ENCODE assay signal across 7 cellular contexts in the genomic region with DNA sequence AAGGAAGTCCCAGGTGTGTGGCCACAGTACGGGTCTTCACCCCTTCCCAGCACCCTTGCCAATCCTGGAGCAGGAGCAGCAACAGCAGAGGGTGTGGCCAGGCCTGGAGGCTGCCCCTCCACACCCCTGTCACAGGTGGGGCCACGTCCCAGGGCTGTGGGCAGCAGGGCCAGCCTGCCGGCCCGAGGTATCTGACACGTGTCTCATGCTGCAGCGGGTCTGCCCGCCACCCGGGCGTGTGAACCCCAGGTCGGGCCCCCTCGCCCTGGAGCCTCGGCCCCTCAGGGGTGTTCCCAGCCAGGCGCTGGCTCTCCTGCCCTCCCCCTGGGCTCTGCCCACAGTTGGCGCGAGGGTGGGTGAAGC. TPM values are rescaled to one million over a fixed set of nuclear protein-coding genes. Genes with fewer than 3 reads are reported as not detected.
A peak's percentile ranks its signal among the peaks of the same experiment; 100 is the strongest.
DNase-seq lines count a peak whose midpoint lies in the region; ATAC-seq and TF ChIP-seq lines count a peak whose summit lies in the region.
"Not testable (repeated sequence)": the region's sequence is repeated elsewhere in the genome, so short reads cannot be mapped to it uniquely, and the experiment has no call there.

No MANE protein-coding gene starts in this region.

- not testable (repeated sequence) for H3K27me3 ChIP-seq in HUES6 (ENCODE audit: control insufficient read depth, insufficient read depth, low read length); breast epithelium; spleen (replicated peaks in 1 of 7); transverse colon

- H3K9me3 Mint-ChIP-seq in osteocyte (ENCODE audit: unreplicated experiment): not testable (repeated sequence)

- H3K36me3 ChIP-seq in HUES6 (ENCODE audit: control insufficient read depth, insufficient read depth, low read length); breast epithelium; spleen; transverse colon: not testable (repeated sequence)

- TF ChIP-seq CTCF in breast epithelium (IDR thresholded peaks at IDR 0.05); osteocyte (IDR thresholded peaks at IDR 0.05); spleen (IDR thresholded peaks at IDR 0.05 in 8 of 11, conservative IDR thresholded peaks at IDR 0.05 in 3 of 11); transverse colon (IDR thresholded peaks at IDR 0.05): not testable (repeated sequence)

- H3K27me3 Mint-ChIP-seq in osteocyte (ENCODE audit: unreplicated experiment): not testable (repeated sequence)

- H3K27ac Mint-ChIP-seq in osteocyte (ENCODE audit: unreplicated experiment): not testable (repeated sequence)

- DNase-seq in breast epithelium (ENCODE audit: low spot score in 2 of 2); Right ventricle myocardium superior; spleen; transverse colon: not testable (repeated sequence)
- DNase-seq in islet precursor cell (peak; percentile 45), osteocyte (ENCODE audit: extremely low spot score, unreplicated experiment) (peak; percentile 66)

- TF ChIP-seq EP300 in transverse colon (IDR thresholded peaks at IDR 0.05; ENCODE audit: low read depth): not testable (repeated sequence)

- peaks cover 41% of the 10 kb centered on the region for H3K4me1 Mint-ChIP-seq in osteocyte (ENCODE audit: unreplicated experiment)

- H3K4me1 ChIP-seq in HUES6 (ENCODE audit: control insufficient read depth, insufficient read depth, low read length) (peaks cover 34% of the 10 kb centered on the region), breast epithelium (peaks cover 4 to 18% of the 10 kb centered on the region in 2 donors), spleen (peaks cover 0 to 47% (median 23%) of the 10 kb centered on the region in 6 donors), transverse colon (peaks cover 27 to 68% (median 46%) of the 10 kb centered on the region in 4 donors)

- 61 to 70% (median 64%) methylated on average over 8 to 14 of the region's 15 CpGs; no CpG with 5 or more reads in 2 of the 5 donors for WGBS in spleen, 5 donors
- WGBS in transverse colon (ENCODE audit: low coverage in 1 of 2), 2 donors: no CpG with 5 or more reads among the region's 15 CpGs

- not testable (repeated sequence) for H3K36me3 Mint-ChIP-seq in osteocyte (ENCODE audit: unreplicated experiment)

- ATAC-seq in Right ventricle myocardium superior (ENCODE audit: poor library complexity): peak; percentile 3

- H3K9ac ChIP-seq in HUES6 (ENCODE audit: low read length): peak overlapping the region; percentile 91

- not testable (repeated sequence) for H3K4me3 Mint-ChIP-seq in osteocyte (ENCODE audit: unreplicated experiment)

- in situ Hi-C loops in transverse colon (cut with MboI; ENCODE audit: low pct_ligation_motif_present in 1 of 4, low pct_unique_long_range_greater_than_20kb in 1 of 4, low sequenced_read_pairs in 3 of 4): not testable (repeated sequence)

- not testable (repeated sequence) for H3K4me3 ChIP-seq in HUES6 (ENCODE audit: low read depth, low read length); spleen; transverse colon
- H3K4me3 ChIP-seq in breast epithelium: peak overlapping the region in 1 of 3 donors; percentile 59

- intact Hi-C loops in breast epithelium (cut with DNase I; ENCODE audit: low total_unique reads); Right ventricle myocardium superior (cut with DNase I); spleen (cut with DNase I; ENCODE audit: low total_unique reads); transverse colon (cut with DNase I; ENCODE audit: low total_unique reads): not testable (repeated sequence)

- TF ChIP-seq POLR2A in breast epithelium (IDR thresholded peaks at IDR 0.05); spleen (IDR thresholded peaks at IDR 0.05); transverse colon (IDR thresholded peaks at IDR 0.05): not testable (repeated sequence)

- H3K27ac ChIP-seq in HUES6 (ENCODE audit: low read depth, low read length) (peak overlapping the region; percentile 86; the same call in 1 of the 2 replicates), breast epithelium (peak overlapping the region; percentile 82 to 91), spleen (peak overlapping the region in 5 of 8 donors; percentile 57 to 75 (median 73)), transverse colon (peak overlapping the region; percentile 84 to 91 (median 88))

- not testable (repeated sequence) for H3K9me3 ChIP-seq in HUES6 (ENCODE audit: control insufficient read depth, insufficient read depth, low read depth, low read length); breast epithelium; spleen; transverse colon

RNA-seq across cellular contexts. Expression of a gene that starts 49.1 kb away (rescaled TPM):
- total RNA-seq in breast epithelium (10 to 100 TPM; 37.4 to 43.8 (median 38.0) TPM), Right ventricle myocardium superior (24.2 TPM), osteocyte (23.8 and 24.2 TPM in 2 replicates), spleen (10 to 100 TPM; 28.3 to 38.6 (median 32.1) TPM), transverse colon (10 to 100 TPM; 13.5 to 33.0 (median 24.0) TPM)
- 10 to 100 TPM; 11.6 to 16.8 (median 12.5) TPM for polyA plus RNA-seq in spleen
